ENCODE assay signal across 8 cellular contexts in genomic region chr3:128879125-128879969, GRCh38. TPM values are rescaled to one million over a fixed set of nuclear protein-coding genes. Genes with fewer than 3 reads are reported as not detected.
DNase-seq lines count a peak whose midpoint lies in the region; ATAC-seq, FAIRE-seq and TF ChIP-seq lines count a peak whose summit lies in the region.

ACAD9 (plus strand) TSS chr3:128879620; CDS start chr3:128879692, 72 bp downstream.

- H3K4me1 ChIP-seq in adrenal gland (replicated peaks in 1 of 2) (peaks cover 11 to 25% of the 10 kb centered on the region in 2 donors), heart left ventricle (peaks cover 0 to 62% (median 30%) of the 10 kb centered on the region in 12 donors)

- 0% methylated on average over 15 to 65 of the region's 65 CpGs for WGBS in adrenal gland, 4 donors
- WGBS in heart left ventricle, 4 donors, result 0 to 1% (median 0%) methylated on average over 33 to 65 of the region's 65 CpGs

- H3K36me3 ChIP-seq in adrenal gland (replicated peaks in 1 of 2) (no peaks in the 10 kb centered on the region), heart left ventricle (peaks cover 0 to 28% (median 2%) of the 10 kb centered on the region in 9 donors)

- ATAC-seq in HG02852 (IDR thresholded peaks at IDR 0.05; ENCODE audit: unreplicated experiment) (peak; percentile 90), heart left ventricle (peak; percentile 94 to 98 (median 97))

- no peaks in the 10 kb centered on the region for H3K9me3 Mint-ChIP-seq in type B pancreatic cell

- peak; percentile 100 for FAIRE-seq in GM12892 (lab: Jason Lieb, UNC)

- H3K4me1 Mint-ChIP-seq in type B pancreatic cell (ENCODE audit: unreplicated experiment), result peaks cover 38% of the 10 kb centered on the region

- H3K36me3 Mint-ChIP-seq in type B pancreatic cell, result peaks cover 9% of the 10 kb centered on the region

- peak; percentile 99 for DNase-seq in GM12892 (ENCODE audit: insufficient read length)
- DNase-seq in NCI-H146 (lab: John Stamatoyannopoulos, UW), result peak; percentile 99
- peak; percentile 95 to 99 (median 96) for DNase-seq in T-helper 1 cell
- peak; percentile 97 to 99 (median 98) for DNase-seq in adrenal gland
- DNase-seq in heart left ventricle, result peak; percentile 97 to 99 (median 98)
- DNase-seq in pons (ENCODE audit: low spot score), result peak; percentile 98
- peak; percentile 99 for DNase-seq in type B pancreatic cell (ENCODE audit: extremely low spot score, unreplicated experiment)

- TF ChIP-seq CTCF in adrenal gland (IDR thresholded peaks at IDR 0.05) (peak in 1 of 6 experiments; percentile 21), heart left ventricle (IDR thresholded peaks at IDR 0.05) (no peak), type B pancreatic cell (conservative IDR thresholded peaks at IDR 0.05) (no peak)

- H3K27me3 ChIP-seq in adrenal gland, result no peaks in the 10 kb centered on the region
- H3K27me3 ChIP-seq in heart left ventricle, result no peaks in the 10 kb centered on the region

- peak within 1 kb of the TSS; percentile 33 to 85 (median 68) for H3K4me3 ChIP-seq in adrenal gland
- H3K4me3 ChIP-seq in heart left ventricle, result peak within 1 kb of the TSS; percentile 40 to 92 (median 76)

- peak within 1 kb of the TSS; percentile 98 for H3K27ac Mint-ChIP-seq in type B pancreatic cell

- TF ChIP-seq POLR2A in GM12892 (IDR thresholded peaks at IDR 0.05; ENCODE audit: low read depth, low read length) (peak; percentile 96), adrenal gland (IDR thresholded peaks at IDR 0.05) (peak; percentile 82 to 87), heart left ventricle (IDR thresholded peaks at IDR 0.05) (peak in 1 of 2 donors; percentile 90)

- peak within 1 kb of the TSS; percentile 94 for H3K4me3 Mint-ChIP-seq in type B pancreatic cell

- intact Hi-C loops in adrenal gland (cut with DNase I) (no loop called here), heart left ventricle (cut with DNase I) (no loop called here)

- peak within 1 kb of the TSS; percentile 92 to 99 (median 96) for H3K27ac ChIP-seq in adrenal gland
- H3K27ac ChIP-seq in heart left ventricle, result peak within 1 kb of the TSS; percentile 83 to 98 (median 95)

- H3K9me3 ChIP-seq in adrenal gland (replicated peaks in 1 of 3) (no peaks in the 10 kb centered on the region), heart left ventricle (no peaks in the 10 kb centered on the region)

- H3K27me3 Mint-ChIP-seq in type B pancreatic cell, result no peaks in the 10 kb centered on the region

RNA-seq across cellular contexts. Expression of gene ACAD9, which starts in this region (rescaled TPM):
- 20.8 TPM for polyA plus RNA-seq in GM12892 (2012; ENCODE audit: missing spikeins)
- total RNA-seq in adrenal gland (10 to 100 TPM; 45.7 to 68.0 (median 52.5) TPM), heart left ventricle (10 to 100 TPM; 29.9 to 44.9 (median 36.7) TPM), type B pancreatic cell (ENCODE audit: low replicate concordance) (54.1 and 56.1 TPM in 2 replicates)
- polyA plus RNA-seq in adrenal gland (10 to 100 TPM; 39.1 to 54.0 (median 51.1) TPM), heart left ventricle (10 to 100 TPM; 24.6 to 25.8 TPM)

Comparison
In these comparisons a context has a peak if more than half of its experiments do, and no peak if none do; other contexts are left out.
1. Peak in every context shown above with its lines: DNase-seq, ATAC-seq, H3K4me3 ChIP-seq and H3K27ac ChIP-seq.